ENCODE assay signal across 12 cellular contexts in the genomic region with DNA sequence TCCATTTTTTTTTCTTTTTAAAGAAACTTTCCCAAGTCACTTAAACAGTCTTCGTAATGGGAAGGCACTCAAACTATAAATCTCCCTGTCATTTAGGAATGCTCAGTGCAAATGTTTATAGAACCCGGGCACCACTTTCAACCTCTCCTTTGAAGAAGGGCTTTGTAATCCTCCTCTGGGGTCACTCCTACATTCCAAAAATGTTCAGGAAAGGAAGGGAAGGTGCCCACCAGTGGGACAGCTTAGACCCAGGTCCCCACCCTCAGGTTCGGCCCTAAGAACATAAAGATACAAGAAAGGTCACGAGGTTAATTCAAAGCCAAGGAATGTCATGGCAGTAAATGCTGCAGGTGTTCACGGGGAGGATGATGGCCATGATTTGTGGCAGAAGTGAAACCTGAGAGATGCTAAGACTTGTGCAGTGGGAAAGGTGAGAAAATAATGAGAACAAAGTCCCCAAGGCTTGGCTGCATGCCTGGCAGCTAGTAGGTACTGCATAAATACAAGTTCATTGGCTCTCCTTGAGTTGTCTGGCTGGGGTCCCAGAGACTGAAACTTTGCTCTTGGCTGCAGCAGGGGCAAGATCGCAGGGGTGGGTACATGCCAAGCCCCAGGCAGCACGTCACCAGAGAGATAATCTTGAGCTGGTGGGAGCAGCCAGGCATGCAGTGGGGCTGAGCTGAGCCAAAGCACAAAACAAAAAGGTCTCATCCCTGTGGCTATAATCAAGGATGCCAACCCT. TPM values are rescaled to one million over a fixed set of nuclear protein-coding genes. Genes with fewer than 3 reads are reported as not detected.
A peak's percentile ranks its signal among the peaks of the same experiment; 100 is the strongest.
DNase-seq lines count a peak whose midpoint lies in the region; ATAC-seq, FAIRE-seq and TF ChIP-seq lines count a peak whose summit lies in the region.
"Had no signal": no experiment of that assay in that cellular context is flagged by ENCODE, and none has a peak within 500 bp of the region (broad histone marks: within the 10 kb centered on the region; RNA-seq: fewer than 3 reads in every experiment).

No MANE protein-coding gene starts in this region.

- no peaks in the 10 kb centered on the region for H3K79me2 ChIP-seq in neural progenitor cell (ENCODE audit: low read depth)

- TF ChIP-seq POLR2A in esophagus muscularis mucosa (IDR thresholded peaks at IDR 0.05; ENCODE audit: low read depth), result no peak

- no peak overlapping the region for H2AFZ ChIP-seq in neural progenitor cell (replicated peaks)

- no peak overlapping the region for H3K9ac ChIP-seq in neural progenitor cell

- H3K36me3 ChIP-seq in esophagus muscularis mucosa, result no peaks in the 10 kb centered on the region
- H3K36me3 ChIP-seq in neural progenitor cell, result no peaks in the 10 kb centered on the region
- H3K36me3 ChIP-seq: uterus had no signal

- peak; percentile 98 for FAIRE-seq in G401.6 (lab: Jason Lieb, UNC)

- no peaks in the 10 kb centered on the region for H3K36me3 Mint-ChIP-seq in neural progenitor cell
- no peaks in the 10 kb centered on the region for H3K36me3 Mint-ChIP-seq in activated CD8-positive, alpha-beta T cell treated with anti-CD3 and anti-CD28 coated beads, Interleukin-2, amount 10 ng/mL, durations not matched to agents 7 days and 5 days (ENCODE audit: low read depth)
- no peaks in the 10 kb centered on the region for H3K36me3 Mint-ChIP-seq in glutamatergic neuron (ENCODE audit: unreplicated experiment)
- H3K36me3 Mint-ChIP-seq: CD8-positive, alpha-beta memory T cell had no signal

- peaks cover 41% of the 10 kb centered on the region for H3F3A ChIP-seq in neural progenitor cell (ENCODE audit: low read depth)

- 33% methylated on average over 7 of the region's 7 CpGs for WGBS in esophagus muscularis mucosa

- H3K27ac ChIP-seq in esophagus muscularis mucosa (replicated peaks in 1 of 4), result peak overlapping the region in 3 of 4 donors; percentile 25 to 40 (median 29)
- no peak overlapping the region for H3K27ac ChIP-seq in neural progenitor cell
- H3K27ac ChIP-seq: uterus had no signal

- H3K9me3 ChIP-seq in esophagus muscularis mucosa (no peaks in the 10 kb centered on the region), neural progenitor cell (ENCODE audit: low read depth) (no peaks in the 10 kb centered on the region)
- H3K9me3 ChIP-seq: uterus had no signal

- no peaks in the 10 kb centered on the region for H3K9me3 Mint-ChIP-seq in neural progenitor cell
- no peaks in the 10 kb centered on the region for H3K9me3 Mint-ChIP-seq in activated CD8-positive, alpha-beta T cell treated with anti-CD3 and anti-CD28 coated beads, Interleukin-2, amount 10 ng/mL, durations not matched to agents 7 days and 5 days (ENCODE audit: insufficient read depth)
- H3K9me3 Mint-ChIP-seq in glutamatergic neuron (ENCODE audit: unreplicated experiment), result no peaks in the 10 kb centered on the region
- H3K9me3 Mint-ChIP-seq: CD8-positive, alpha-beta memory T cell had no signal

- TF ChIP-seq CTCF in esophagus muscularis mucosa (IDR thresholded peaks at IDR 0.05) (no peak), neural progenitor cell (IDR thresholded peaks at IDR 0.05) (no peak), glutamatergic neuron (IDR thresholded peaks at IDR 0.05; ENCODE audit: partially characterized antibody, unreplicated experiment) (no peak)

- H4K20me1 ChIP-seq in neural progenitor cell (ENCODE audit: low read depth), result no peaks in the 10 kb centered on the region

- H3K27me3 ChIP-seq in esophagus muscularis mucosa (peaks cover 0 to 19% (median 4%) of the 10 kb centered on the region in 4 donors), neural progenitor cell (peaks cover 11% of the 10 kb centered on the region)
- H3K27me3 ChIP-seq: uterus had no signal

- DNase-seq in NCI-H2196 treated with DMSO at 0.1 percent for 48 hours (lab: John Stamatoyannopoulos, UW; ENCODE audit: unreplicated experiment) (peak; percentile 49), esophagus muscularis mucosa (ENCODE audit: extremely low spot score) (no peak), neural progenitor cell (ENCODE audit: low spot score) (no peak), SKM-1 treated with dmso at 0.1 percent for 144 hours (lab: John Stamatoyannopoulos, UW; ENCODE audit: unreplicated experiment) (no peak), glutamatergic neuron (no peak), NCI-H187 treated with DMSO at 0.1 percent for 48 hours (lab: John Stamatoyannopoulos, UW) (no peak)
- no peak for DNase-seq in activated CD8-positive, alpha-beta T cell treated with anti-CD3 and anti-CD28 coated beads, Interleukin-2, amount 10 ng/mL, durations not matched to agents 7 days and 5 days
- DNase-seq: CD8-positive, alpha-beta memory T cell; H7; T1000; uterus had no signal

- ATAC-seq in activated CD8-positive, alpha-beta T cell treated with anti-CD3 and anti-CD28 coated beads, Interleukin-2, amount 10 ng/mL, durations not matched to agents 7 days and 5 days, result no peak

- H3K4me1 ChIP-seq in esophagus muscularis mucosa, result peaks cover 4 to 31% (median 26%) of the 10 kb centered on the region in 4 donors
- H3K4me1 ChIP-seq in neural progenitor cell, result peaks cover 34% of the 10 kb centered on the region
- H3K4me1 ChIP-seq: uterus had no signal

- CTCF ChIA-PET in activated CD8-positive, alpha-beta T cell treated with anti-CD3 and anti-CD28 coated beads, Interleukin-2, amount 10 ng/mL, durations not matched to agents 7 days and 5 days (lab: Charles Lee), result interaction anchor here (0.9 to 3.6 kb wide), 4 partner anchors 10 to 90 kb away, joined by 3 to 23 read pairs (median 10); no protein-coding TSS in a partner anchor

- POLR2A ChIA-PET in activated CD8-positive, alpha-beta T cell treated with anti-CD3 and anti-CD28 coated beads, Interleukin-2, amount 10 ng/mL, durations not matched to agents 7 days and 5 days (lab: Charles Lee), result no interaction called here

- TF ChIP-seq EP300 in esophagus muscularis mucosa (IDR thresholded peaks at IDR 0.05), result no peak

- no peak overlapping the region for H3K4me2 ChIP-seq in neural progenitor cell

- intact Hi-C loops in esophagus muscularis mucosa (cut with DNase I), result no loop called here

- H3K4me3 Mint-ChIP-seq in neural progenitor cell (no peak overlapping the region), glutamatergic neuron (ENCODE audit: unreplicated experiment) (no peak overlapping the region)
- H3K4me3 Mint-ChIP-seq in activated CD8-positive, alpha-beta T cell treated with anti-CD3 and anti-CD28 coated beads, Interleukin-2, amount 10 ng/mL, durations not matched to agents 7 days and 5 days, result no peak overlapping the region
- H3K4me3 Mint-ChIP-seq: CD8-positive, alpha-beta memory T cell had no signal

- H3K27me3 Mint-ChIP-seq in neural progenitor cell (ENCODE audit: insufficient read depth, low read depth) (peaks cover 9% of the 10 kb centered on the region), glutamatergic neuron (ENCODE audit: unreplicated experiment) (peaks cover 2% of the 10 kb centered on the region)
- H3K27me3 Mint-ChIP-seq in activated CD8-positive, alpha-beta T cell treated with anti-CD3 and anti-CD28 coated beads, Interleukin-2, amount 10 ng/mL, durations not matched to agents 7 days and 5 days (ENCODE audit: low read depth), result peaks cover 13% of the 10 kb centered on the region

- H3K27ac Mint-ChIP-seq in neural progenitor cell (peak overlapping the region; percentile 84), glutamatergic neuron (ENCODE audit: unreplicated experiment) (no peak overlapping the region)
- no peak overlapping the region for H3K27ac Mint-ChIP-seq in activated CD8-positive, alpha-beta T cell treated with anti-CD3 and anti-CD28 coated beads, Interleukin-2, amount 10 ng/mL, durations not matched to agents 7 days and 5 days

- H3K4me1 Mint-ChIP-seq in neural progenitor cell (peaks cover 32% of the 10 kb centered on the region), glutamatergic neuron (ENCODE audit: low read depth, unreplicated experiment) (no peaks in the 10 kb centered on the region)
- no peaks in the 10 kb centered on the region for H3K4me1 Mint-ChIP-seq in activated CD8-positive, alpha-beta T cell treated with anti-CD3 and anti-CD28 coated beads, Interleukin-2, amount 10 ng/mL, durations not matched to agents 7 days and 5 days (ENCODE audit: low read depth)
- H3K4me1 Mint-ChIP-seq: CD8-positive, alpha-beta memory T cell had no signal

- H3K4me3 ChIP-seq in esophagus muscularis mucosa (no peak overlapping the region), neural progenitor cell (no peak overlapping the region)
- H3K4me3 ChIP-seq: uterus had no signal

RNA-seq across cellular contexts. Expression of gene KRT18, which starts 21.1 kb away (rescaled TPM):
- total RNA-seq in esophagus muscularis mucosa (10 to 100 TPM; 19.7 to 42.5 (median 23.6) TPM), neural progenitor cell (ENCODE audit: low replicate concordance) (69.3 and 100 TPM in 2 replicates), glutamatergic neuron (ENCODE audit: unreplicated experiment) (1.3 TPM)
- total RNA-seq in activated CD8-positive, alpha-beta T cell treated with anti-CD3 and anti-CD28 coated beads, Interleukin-2, amount 10 ng/mL, durations not matched to agents 7 days and 5 days, result under 1 TPM; 0.44 to 0.95 TPM

RNA-seq across cellular contexts. Expression of gene EIF4B, which starts 36.3 kb away (rescaled TPM):
- 100 to 1,000 TPM; 400 to 648 (median 576) TPM for total RNA-seq in esophagus muscularis mucosa
- 774 and 833 TPM in 2 replicates for total RNA-seq in neural progenitor cell (ENCODE audit: low replicate concordance)
- total RNA-seq in activated CD8-positive, alpha-beta T cell treated with anti-CD3 and anti-CD28 coated beads, Interleukin-2, amount 10 ng/mL, durations not matched to agents 7 days and 5 days, result 100 to 1,000 TPM; 352 to 353 TPM
- 283 TPM for total RNA-seq in glutamatergic neuron (ENCODE audit: unreplicated experiment)
